20 cellular contexts compared by ENCODE assay signal in the genomic region with DNA sequence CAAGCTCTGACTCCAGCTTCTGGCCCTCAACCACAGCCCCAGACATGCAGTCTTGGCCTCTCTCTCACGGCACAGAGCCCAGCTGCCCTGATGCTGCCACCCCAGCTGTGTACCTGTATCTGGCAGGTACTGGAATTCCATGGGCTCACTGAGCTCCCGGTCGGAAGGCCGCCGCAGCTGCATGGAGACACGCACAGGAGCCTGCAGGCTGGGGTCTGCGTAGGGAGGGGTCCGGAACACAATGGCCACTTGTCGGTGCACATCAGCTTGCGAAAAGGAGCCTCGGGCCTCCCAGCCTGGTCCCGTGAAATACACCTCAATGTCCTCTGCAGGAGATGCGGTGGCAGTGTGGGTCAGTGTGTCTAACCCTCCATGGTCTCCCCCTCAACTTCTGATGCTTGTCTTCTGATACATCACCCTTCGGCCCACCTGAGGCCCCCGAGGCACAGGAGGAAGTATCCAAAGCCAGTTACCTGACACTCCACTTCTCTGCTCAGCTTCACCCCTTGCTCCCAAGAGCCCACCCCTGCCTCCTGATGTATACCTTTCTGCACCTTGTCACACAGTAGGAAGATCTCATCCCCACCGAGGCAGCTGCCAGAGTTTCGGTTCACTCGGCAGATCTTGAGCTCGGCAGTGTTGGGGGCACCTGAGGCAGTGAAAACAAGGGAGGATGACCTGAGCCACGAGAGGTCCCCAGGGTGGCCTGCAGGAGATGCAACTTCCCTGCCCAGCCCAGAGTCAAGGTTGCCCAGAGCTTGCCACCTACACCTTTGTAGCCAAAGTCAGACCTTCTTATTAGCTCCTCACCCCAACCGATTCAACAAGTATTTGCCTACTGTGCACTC. TPM values are rescaled to one million over a fixed set of nuclear protein-coding genes. Genes with fewer than 3 reads are reported as not detected.
DNase-seq lines count a peak whose midpoint lies in the region; ATAC-seq and TF ChIP-seq lines count a peak whose summit lies in the region.
"Had no signal": no experiment of that assay in that cellular context is flagged by ENCODE, and none has a peak within 500 bp of the region (broad histone marks: within the 10 kb centered on the region; RNA-seq: fewer than 3 reads in every experiment).

No MANE protein-coding gene starts in this region.

- H3K4me1 Mint-ChIP-seq in activated CD4-positive, alpha-beta memory T cell treated with anti-CD3 and anti-CD28 coated beads for 36 hours (ENCODE audit: low read depth) = peaks cover 63% of the 10 kb centered on the region
- H3K4me1 Mint-ChIP-seq in activated CD4-positive, alpha-beta memory T cell treated with anti-CD3 and anti-CD28 coated beads, Interleukin-2, amount 10 ng/mL, durations not matched to agents 7 days and 5 days = peaks cover 55% of the 10 kb centered on the region
- H3K4me1 Mint-ChIP-seq in CD4-positive, alpha-beta memory T cell = peaks cover 33 to 70% (median 50%) of the 10 kb centered on the region in 4 donors
- peaks cover 35% of the 10 kb centered on the region for H3K4me1 Mint-ChIP-seq in activated naive CD8-positive, alpha-beta T cell treated with anti-CD3 and anti-CD28 coated beads for 36 hours
- peaks cover 30 to 67% (median 53%) of the 10 kb centered on the region in 4 donors for H3K4me1 Mint-ChIP-seq in naive thymus-derived CD8-positive, alpha-beta T cell
- peaks cover 20% of the 10 kb centered on the region for H3K4me1 Mint-ChIP-seq in chondrocyte (ENCODE audit: low read depth)

- H3K27ac ChIP-seq in CD4-positive, alpha-beta memory T cell (ENCODE audit: low read depth, low read length) = no peak overlapping the region
- H3K27ac ChIP-seq in WERI-Rb-1 = no peak overlapping the region
- H3K27ac ChIP-seq: adrenal gland, brain microvascular endothelial cell, foreskin keratinocyte, upper lobe of left lung had no signal

- no peak overlapping the region for H3K4me3 Mint-ChIP-seq in activated CD4-positive, alpha-beta memory T cell treated with anti-CD3 and anti-CD28 coated beads for 36 hours
- no peak overlapping the region for H3K4me3 Mint-ChIP-seq in activated CD4-positive, alpha-beta memory T cell treated with anti-CD3 and anti-CD28 coated beads, Interleukin-2, amount 10 ng/mL, durations not matched to agents 7 days and 5 days
- H3K4me3 Mint-ChIP-seq in CD4-positive, alpha-beta memory T cell = peak overlapping the region in 2 of 8 donors; percentile 22 to 57
- H3K4me3 Mint-ChIP-seq in activated naive CD8-positive, alpha-beta T cell treated with anti-CD3 and anti-CD28 coated beads for 36 hours = peak overlapping the region; percentile 8
- peak overlapping the region in 2 of 10 donors; percentile 34 to 64 for H3K4me3 Mint-ChIP-seq in naive thymus-derived CD8-positive, alpha-beta T cell
- no peak overlapping the region for H3K4me3 Mint-ChIP-seq in chondrocyte (ENCODE audit: unreplicated experiment)
- H3K4me3 Mint-ChIP-seq: activated T-helper 1 cell treated with anti-CD3 and anti-CD28 coated beads, Interleukin-12 subunit alpha, Interleukin-12 subunit beta, Interleukin-2, Interleukin-4 antibody, amounts not matched to agents 30 ng/mL and 10 ng/mL and 1 ng/mL, durations not matched to agents 14 hours and 24 hours and 36 hours had no signal

- POLR2A ChIA-PET in activated CD4-positive, alpha-beta memory T cell treated with anti-CD3 and anti-CD28 coated beads for 36 hours (lab: Charles Lee) = no interaction called here
- POLR2A ChIA-PET in activated CD4-positive, alpha-beta memory T cell treated with anti-CD3 and anti-CD28 coated beads, Interleukin-2, amount 10 ng/mL, durations not matched to agents 7 days and 5 days (lab: Charles Lee) = interaction anchor here (0.8 to 1.5 kb wide), 3 partner anchors 25 to 232 kb away, joined by 3 read pairs; a partner anchor contains a TSS
- POLR2A ChIA-PET in CD4-positive, alpha-beta memory T cell (lab: Charles Lee; ENCODE audit: partially characterized antibody) = interaction anchor here (7.6 to 13.6 kb wide), 2 partner anchors 17 to 43 kb away, joined by 99 to 359 read pairs; a partner anchor contains a TSS
- POLR2A ChIA-PET in naive thymus-derived CD8-positive, alpha-beta T cell (lab: Charles Lee) = interaction anchor here (0.6 to 34.7 kb wide), 5 partner anchors 8 to 634 kb away, joined by 3 to 1068 read pairs (median 3); a partner anchor contains a TSS

- H3K4me3 ChIP-seq in CD4-positive, alpha-beta memory T cell (ENCODE audit: low read length in 2 of 2) = no peak overlapping the region
- H3K4me3 ChIP-seq in WERI-Rb-1 (ENCODE audit: low read depth, low read length) = no peak overlapping the region
- H3K4me3 ChIP-seq: adrenal gland, MG63, upper lobe of left lung had no signal

- H3K27me3 ChIP-seq in CD4-positive, alpha-beta memory T cell (ENCODE audit: insufficient read depth, low read length) = no peaks in the 10 kb centered on the region
- H3K27me3 ChIP-seq in WERI-Rb-1 (ENCODE audit: insufficient read depth, low read depth, severe bottlenecking) = no peaks in the 10 kb centered on the region
- H3K27me3 ChIP-seq: adrenal gland, brain microvascular endothelial cell, foreskin keratinocyte, MG63, upper lobe of left lung had no signal

- no peak for ATAC-seq in naive thymus-derived CD8-positive, alpha-beta T cell
- ATAC-seq: esophagus mucosa, foreskin keratinocyte had no signal

- H3K9me3 ChIP-seq in CD4-positive, alpha-beta memory T cell (ENCODE audit: control insufficient read depth in 1 of 2, low read length in 2 of 2) = no peaks in the 10 kb centered on the region
- no peaks in the 10 kb centered on the region for H3K9me3 ChIP-seq in WERI-Rb-1 (ENCODE audit: severe bottlenecking)
- H3K9me3 ChIP-seq: adrenal gland, MG63, upper lobe of left lung had no signal

- DNase-seq in activated CD4-positive, alpha-beta memory T cell treated with anti-CD3 and anti-CD28 coated beads for 36 hours = no peak
- DNase-seq in activated CD4-positive, alpha-beta memory T cell treated with anti-CD3 and anti-CD28 coated beads, Interleukin-2, amount 10 ng/mL, durations not matched to agents 7 days and 5 days = no peak
- no peak for DNase-seq in CD4-positive, alpha-beta memory T cell
- DNase-seq in activated naive CD8-positive, alpha-beta T cell treated with anti-CD3 and anti-CD28 coated beads for 36 hours = no peak
- DNase-seq in naive thymus-derived CD8-positive, alpha-beta T cell = peak in 1 of 10 donors; percentile 4
- no peak for DNase-seq in hippocampal formation (lab: John Stamatoyannopoulos, UW)
- DNase-seq in chondrocyte (ENCODE audit: low spot score) = no peak
- DNase-seq in WERI-Rb-1 = no peak
- DNase-seq: activated CD4-positive, alpha-beta T cell treated with anti-CD3 and anti-CD28 coated beads, Interleukin-2, amount 50 U/mL, for 48 hours; brain microvascular endothelial cell; effector memory CD4-positive, alpha-beta T cell; foreskin keratinocyte; MG63; NCI-H2107; NCI-H446; stimulated activated CD8-positive, alpha-beta memory T cell treated with anti-CD3 and anti-CD28 coated beads, Interleukin-4, amount 100 ng/mL, for 48 hours had no signal

- peaks cover 74% of the 10 kb centered on the region for H3K36me3 ChIP-seq in CD4-positive, alpha-beta memory T cell (ENCODE audit: insufficient read depth, low read length)
- peaks cover 80% of the 10 kb centered on the region for H3K36me3 ChIP-seq in WERI-Rb-1

- intact Hi-C loops in activated CD4-positive, alpha-beta memory T cell treated with anti-CD3 and anti-CD28 coated beads for 36 hours (cut with micrococcal nuclease) = no loop called here
- intact Hi-C loops in CD4-positive, alpha-beta memory T cell (cut with micrococcal nuclease) = no loop called here

- H3K27ac Mint-ChIP-seq in activated CD4-positive, alpha-beta memory T cell treated with anti-CD3 and anti-CD28 coated beads for 36 hours = peak overlapping the region; percentile 62
- H3K27ac Mint-ChIP-seq in activated CD4-positive, alpha-beta memory T cell treated with anti-CD3 and anti-CD28 coated beads, Interleukin-2, amount 10 ng/mL, durations not matched to agents 7 days and 5 days = no peak overlapping the region
- peak overlapping the region in 6 of 7 donors; percentile 13 to 82 (median 63) for H3K27ac Mint-ChIP-seq in CD4-positive, alpha-beta memory T cell
- peak overlapping the region; percentile 77 for H3K27ac Mint-ChIP-seq in activated naive CD8-positive, alpha-beta T cell treated with anti-CD3 and anti-CD28 coated beads for 36 hours
- H3K27ac Mint-ChIP-seq in naive thymus-derived CD8-positive, alpha-beta T cell = peak overlapping the region in 6 of 10 donors; percentile 2 to 87 (median 70)
- H3K27ac Mint-ChIP-seq in chondrocyte (ENCODE audit: unreplicated experiment) = no peak overlapping the region
- H3K27ac Mint-ChIP-seq: activated T-helper 1 cell treated with anti-CD3 and anti-CD28 coated beads, Interleukin-12 subunit alpha, Interleukin-12 subunit beta, Interleukin-2, Interleukin-4 antibody, amounts not matched to agents 30 ng/mL and 10 ng/mL and 1 ng/mL, durations not matched to agents 14 hours and 24 hours and 36 hours had no signal

- peaks cover 58% of the 10 kb centered on the region for H3K36me3 Mint-ChIP-seq in activated CD4-positive, alpha-beta memory T cell treated with anti-CD3 and anti-CD28 coated beads for 36 hours
- peaks cover 72% of the 10 kb centered on the region for H3K36me3 Mint-ChIP-seq in activated CD4-positive, alpha-beta memory T cell treated with anti-CD3 and anti-CD28 coated beads, Interleukin-2, amount 10 ng/mL, durations not matched to agents 7 days and 5 days (ENCODE audit: low read depth)
- H3K36me3 Mint-ChIP-seq in CD4-positive, alpha-beta memory T cell = peaks cover 56 to 73% of the 10 kb centered on the region in 2 donors
- H3K36me3 Mint-ChIP-seq in activated naive CD8-positive, alpha-beta T cell treated with anti-CD3 and anti-CD28 coated beads for 36 hours = peaks cover 36% of the 10 kb centered on the region
- H3K36me3 Mint-ChIP-seq in naive thymus-derived CD8-positive, alpha-beta T cell = peaks cover 0 to 69% (median 26%) of the 10 kb centered on the region in 3 donors
- peaks cover 37% of the 10 kb centered on the region for H3K36me3 Mint-ChIP-seq in chondrocyte (ENCODE audit: low read depth)

- CTCF ChIA-PET in activated CD4-positive, alpha-beta memory T cell treated with anti-CD3 and anti-CD28 coated beads for 36 hours (lab: Charles Lee) = interaction anchor here (1.1 kb wide), 1 partner anchor 32 kb away, joined by 6 read pairs; no protein-coding TSS in a partner anchor
- CTCF ChIA-PET in activated CD4-positive, alpha-beta memory T cell treated with anti-CD3 and anti-CD28 coated beads, Interleukin-2, amount 10 ng/mL, durations not matched to agents 7 days and 5 days (lab: Charles Lee) = interaction anchor here (1.0 kb wide), 1 partner anchor 65 kb away, joined by 4 read pairs; no protein-coding TSS in a partner anchor
- CTCF ChIA-PET in CD4-positive, alpha-beta memory T cell (lab: Charles Lee; ENCODE audit: partially characterized antibody) = interaction anchor here (1.0 to 1.8 kb wide), 2 partner anchors 20 to 53 kb away, joined by 3 to 4 read pairs; a partner anchor contains a TSS

- TF ChIP-seq CTCF in chondrocyte (IDR thresholded peaks at IDR 0.05) (no peak), WERI-Rb-1 (IDR thresholded peaks at IDR 0.05; ENCODE audit: low read depth, low read length) (no peak)

- peaks cover 48% of the 10 kb centered on the region for H3K4me1 ChIP-seq in CD4-positive, alpha-beta memory T cell (ENCODE audit: insufficient read depth, low read length)
- H3K4me1 ChIP-seq: foreskin keratinocyte had no signal

- H3K27me3 Mint-ChIP-seq in activated CD4-positive, alpha-beta memory T cell treated with anti-CD3 and anti-CD28 coated beads for 36 hours = no peaks in the 10 kb centered on the region
- no peaks in the 10 kb centered on the region for H3K27me3 Mint-ChIP-seq in activated CD4-positive, alpha-beta memory T cell treated with anti-CD3 and anti-CD28 coated beads, Interleukin-2, amount 10 ng/mL, durations not matched to agents 7 days and 5 days
- no peaks in the 10 kb centered on the region for H3K27me3 Mint-ChIP-seq in CD4-positive, alpha-beta memory T cell
- H3K27me3 Mint-ChIP-seq in activated naive CD8-positive, alpha-beta T cell treated with anti-CD3 and anti-CD28 coated beads for 36 hours = no peaks in the 10 kb centered on the region
- H3K27me3 Mint-ChIP-seq in naive thymus-derived CD8-positive, alpha-beta T cell = no peaks in the 10 kb centered on the region
- no peaks in the 10 kb centered on the region for H3K27me3 Mint-ChIP-seq in chondrocyte (ENCODE audit: low read depth)

- H3K9me3 Mint-ChIP-seq in activated CD4-positive, alpha-beta memory T cell treated with anti-CD3 and anti-CD28 coated beads for 36 hours = no peaks in the 10 kb centered on the region
- no peaks in the 10 kb centered on the region for H3K9me3 Mint-ChIP-seq in activated CD4-positive, alpha-beta memory T cell treated with anti-CD3 and anti-CD28 coated beads, Interleukin-2, amount 10 ng/mL, durations not matched to agents 7 days and 5 days
- H3K9me3 Mint-ChIP-seq in CD4-positive, alpha-beta memory T cell = peaks cover 0 to 4% (median 0%) of the 10 kb centered on the region in 8 donors
- H3K9me3 Mint-ChIP-seq in activated naive CD8-positive, alpha-beta T cell treated with anti-CD3 and anti-CD28 coated beads for 36 hours = no peaks in the 10 kb centered on the region
- no peaks in the 10 kb centered on the region for H3K9me3 Mint-ChIP-seq in naive thymus-derived CD8-positive, alpha-beta T cell
- H3K9me3 Mint-ChIP-seq in chondrocyte (ENCODE audit: low read depth) = no peaks in the 10 kb centered on the region
- H3K9me3 Mint-ChIP-seq: activated T-helper 1 cell treated with anti-CD3 and anti-CD28 coated beads, Interleukin-12 subunit alpha, Interleukin-12 subunit beta, Interleukin-2, Interleukin-4 antibody, amounts not matched to agents 30 ng/mL and 10 ng/mL and 1 ng/mL, durations not matched to agents 14 hours and 24 hours and 36 hours had no signal

RNA-seq across cellular contexts. Expression of a gene that starts 4.3 kb away (rescaled TPM):
- total RNA-seq in activated CD4-positive, alpha-beta memory T cell treated with anti-CD3 and anti-CD28 coated beads for 36 hours = 10 to 100 TPM; 74.9 to 76.5 TPM
- 100 to 1,000 TPM in 1 of 2 experiments, 10 to 100 TPM in 1; 91.2 to 102 TPM for total RNA-seq in activated CD4-positive, alpha-beta memory T cell treated with anti-CD3 and anti-CD28 coated beads, Interleukin-2, amount 10 ng/mL, durations not matched to agents 7 days and 5 days
- total RNA-seq in CD4-positive, alpha-beta memory T cell = 100 to 1,000 TPM; 170 to 173 TPM
- polyA plus RNA-seq in CD4-positive, alpha-beta memory T cell = 10 to 100 TPM; 36.5 to 74.7 TPM
- total RNA-seq in activated naive CD8-positive, alpha-beta T cell treated with anti-CD3 and anti-CD28 coated beads for 36 hours = 10 to 100 TPM; 69.6 to 71.6 TPM
- total RNA-seq in naive thymus-derived CD8-positive, alpha-beta T cell = 100 to 1,000 TPM; 175 to 184 TPM
- polyA plus RNA-seq in naive thymus-derived CD8-positive, alpha-beta T cell = 10 to 100 TPM; 38.4 to 69.8 (median 56.6) TPM
- 65.3 to 73.6 TPM (median 72.7 TPM) in 3 replicates for total RNA-seq in chondrocyte

RNA-seq across cellular contexts. Expression of a gene that starts 20.5 kb away (rescaled TPM):
- 100 to 1,000 TPM; 163 to 167 TPM for total RNA-seq in activated CD4-positive, alpha-beta memory T cell treated with anti-CD3 and anti-CD28 coated beads for 36 hours
- 100 to 1,000 TPM; 201 to 205 TPM for total RNA-seq in activated CD4-positive, alpha-beta memory T cell treated with anti-CD3 and anti-CD28 coated beads, Interleukin-2, amount 10 ng/mL, durations not matched to agents 7 days and 5 days
- 100 to 1,000 TPM; 150 to 169 TPM for total RNA-seq in CD4-positive, alpha-beta memory T cell
- 100 to 1,000 TPM in 1 of 2 donors, 10 to 100 TPM in 1; 50.1 to 204 TPM for polyA plus RNA-seq in CD4-positive, alpha-beta memory T cell
- total RNA-seq in activated naive CD8-positive, alpha-beta T cell treated with anti-CD3 and anti-CD28 coated beads for 36 hours = 100 to 1,000 TPM; 123 to 127 TPM
- 100 to 1,000 TPM; 155 to 157 TPM for total RNA-seq in naive thymus-derived CD8-positive, alpha-beta T cell
- 100 to 1,000 TPM; 118 to 238 (median 140) TPM for polyA plus RNA-seq in naive thymus-derived CD8-positive, alpha-beta T cell
- 22.7 to 33.3 TPM (median 27.4 TPM) in 3 replicates for total RNA-seq in chondrocyte

RNA-seq across cellular contexts. Expression of a gene that starts 42.8 kb away (rescaled TPM):
- total RNA-seq in activated CD4-positive, alpha-beta memory T cell treated with anti-CD3 and anti-CD28 coated beads for 36 hours = 10 to 100 TPM; 29.8 to 32.1 TPM
- 10 to 100 TPM; 39.8 to 40.3 TPM for total RNA-seq in activated CD4-positive, alpha-beta memory T cell treated with anti-CD3 and anti-CD28 coated beads, Interleukin-2, amount 10 ng/mL, durations not matched to agents 7 days and 5 days
- 10 to 100 TPM; 63.3 to 66.3 TPM for total RNA-seq in CD4-positive, alpha-beta memory T cell
- polyA plus RNA-seq in CD4-positive, alpha-beta memory T cell = 1 to 10 TPM in 1 of 2 donors, under 1 TPM in 1; 0.41 to 6.3 TPM
- 10 to 100 TPM; 40.9 to 42.6 TPM for total RNA-seq in activated naive CD8-positive, alpha-beta T cell treated with anti-CD3 and anti-CD28 coated beads for 36 hours
- 10 to 100 TPM; 57.4 to 64.2 TPM for total RNA-seq in naive thymus-derived CD8-positive, alpha-beta T cell
- polyA plus RNA-seq in naive thymus-derived CD8-positive, alpha-beta T cell = 1 to 10 TPM in 2 of 3 donors, under 1 TPM in 1; 0.96 to 6.5 (median 2.2) TPM
- 32.6 to 57.7 TPM (median 36.3 TPM) in 3 replicates for total RNA-seq in chondrocyte

RNA-seq across cellular contexts. Expression of a gene that starts 44.4 kb away (rescaled TPM):
- total RNA-seq in activated CD4-positive, alpha-beta memory T cell treated with anti-CD3 and anti-CD28 coated beads for 36 hours = 10 to 100 TPM; 56.7 to 62.6 TPM
- total RNA-seq in activated CD4-positive, alpha-beta memory T cell treated with anti-CD3 and anti-CD28 coated beads, Interleukin-2, amount 10 ng/mL, durations not matched to agents 7 days and 5 days = 10 to 100 TPM; 67.2 to 71.8 TPM
- total RNA-seq in CD4-positive, alpha-beta memory T cell = 10 to 100 TPM; 92.0 to 93.6 TPM
- 10 to 100 TPM in 1 of 2 donors, 1 to 10 TPM in 1; 6.3 to 24.1 TPM for polyA plus RNA-seq in CD4-positive, alpha-beta memory T cell
- 10 to 100 TPM; 51.2 to 54.8 TPM for total RNA-seq in activated naive CD8-positive, alpha-beta T cell treated with anti-CD3 and anti-CD28 coated beads for 36 hours
- total RNA-seq in naive thymus-derived CD8-positive, alpha-beta T cell = 10 to 100 TPM; 61.6 to 66.3 TPM
- polyA plus RNA-seq in naive thymus-derived CD8-positive, alpha-beta T cell = 10 to 100 TPM in 2 of 3 donors, 1 to 10 TPM in 1; 8.7 to 20.5 (median 12.7) TPM
- total RNA-seq in chondrocyte = 30.2 to 34.6 TPM (median 31.6 TPM) in 3 replicates

RNA-seq across cellular contexts. Expression of a gene that starts 53.7 kb away (rescaled TPM):
- 10 to 100 TPM; 55.9 to 61.6 TPM for total RNA-seq in activated CD4-positive, alpha-beta memory T cell treated with anti-CD3 and anti-CD28 coated beads for 36 hours
- total RNA-seq in activated CD4-positive, alpha-beta memory T cell treated with anti-CD3 and anti-CD28 coated beads, Interleukin-2, amount 10 ng/mL, durations not matched to agents 7 days and 5 days = 10 to 100 TPM; 62.6 to 63.0 TPM
- total RNA-seq in CD4-positive, alpha-beta memory T cell = 100 to 1,000 TPM in 1 of 2 experiments, 10 to 100 TPM in 1; 93.5 to 106 TPM
- polyA plus RNA-seq in CD4-positive, alpha-beta memory T cell = 10 to 100 TPM; 45.4 to 61.5 TPM
- 10 to 100 TPM; 65.0 to 65.4 TPM for total RNA-seq in activated naive CD8-positive, alpha-beta T cell treated with anti-CD3 and anti-CD28 coated beads for 36 hours
- 100 to 1,000 TPM; 105 to 125 TPM for total RNA-seq in naive thymus-derived CD8-positive, alpha-beta T cell
- 10 to 100 TPM; 38.0 to 57.3 (median 54.0) TPM for polyA plus RNA-seq in naive thymus-derived CD8-positive, alpha-beta T cell
- 39.9 to 53.6 TPM (median 43.2 TPM) in 3 replicates for total RNA-seq in chondrocyte

Comparison
In these comparisons a context has a peak if more than half of its experiments do, and no peak if none do; other contexts are left out.
1. H3K27ac Mint-ChIP-seq: peak in activated CD4-positive, alpha-beta memory T cell treated with anti-CD3 and anti-CD28 coated beads for 36 hours (single experiment), CD4-positive, alpha-beta memory T cell (6 of 7), activated naive CD8-positive, alpha-beta T cell treated with anti-CD3 and anti-CD28 coated beads for 36 hours (single experiment) and naive thymus-derived CD8-positive, alpha-beta T cell (6 of 10); none in activated CD4-positive, alpha-beta memory T cell treated with anti-CD3 and anti-CD28 coated beads, Interleukin-2, amount 10 ng/mL, durations not matched to agents 7 days and 5 days (single experiment) and chondrocyte (single experiment).